ENCODE assay signal across 1 cellular context in the genomic region with DNA sequence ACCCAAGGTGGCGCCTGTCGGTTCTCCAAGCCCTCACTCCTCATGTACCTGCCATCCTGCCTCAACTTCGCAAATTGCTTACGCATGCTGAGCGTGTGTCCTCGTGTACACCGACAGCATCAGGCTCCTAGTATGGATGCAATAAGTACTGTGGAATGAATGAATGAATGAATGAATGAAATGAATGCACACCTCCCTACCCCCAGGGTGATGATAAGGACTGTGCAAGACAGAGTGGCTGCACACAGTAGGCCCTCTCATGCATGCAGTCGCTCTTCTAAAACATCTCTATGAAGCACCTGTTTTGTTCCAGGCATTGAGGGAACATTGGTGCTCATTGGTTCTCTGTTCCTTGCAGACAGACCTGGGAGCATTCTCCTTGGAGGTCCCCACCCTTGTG.
TF ChIP-seq lines count a peak whose summit lies in the region.

No MANE protein-coding gene starts in this region.

TF ChIP-seq in IMR-90, 13 proteins besides CTCF, POLR2A, EP300 and RAD21:
- no peak for TF ChIP-seq FOS (IDR thresholded peaks at IDR 0.05; ENCODE audit: low read depth, low read length)
- TF ChIP-seq RFX5 (IDR thresholded peaks at IDR 0.05; ENCODE audit: low read depth, low read length): no peak
- TF ChIP-seq MXI1 (IDR thresholded peaks at IDR 0.05; ENCODE audit: borderline replicate concordance, low read depth, low read length): no peak
- no peak for TF ChIP-seq SMC3 (IDR thresholded peaks at IDR 0.05; ENCODE audit: low read depth, low read length)
- TF ChIP-seq CEBPB (IDR thresholded peaks at IDR 0.05; ENCODE audit: low read depth, low read length): no peak
- no peak for TF ChIP-seq CHD1 (IDR thresholded peaks at IDR 0.05; ENCODE audit: low read depth, low read length)
- TF ChIP-seq RCOR1 (IDR thresholded peaks at IDR 0.05; ENCODE audit: insufficient replicate concordance, low read length): no peak
- no peak for TF ChIP-seq BHLHE40 (IDR thresholded peaks at IDR 0.05; ENCODE audit: low read depth, low read length)
- TF ChIP-seq, protein P1, sequence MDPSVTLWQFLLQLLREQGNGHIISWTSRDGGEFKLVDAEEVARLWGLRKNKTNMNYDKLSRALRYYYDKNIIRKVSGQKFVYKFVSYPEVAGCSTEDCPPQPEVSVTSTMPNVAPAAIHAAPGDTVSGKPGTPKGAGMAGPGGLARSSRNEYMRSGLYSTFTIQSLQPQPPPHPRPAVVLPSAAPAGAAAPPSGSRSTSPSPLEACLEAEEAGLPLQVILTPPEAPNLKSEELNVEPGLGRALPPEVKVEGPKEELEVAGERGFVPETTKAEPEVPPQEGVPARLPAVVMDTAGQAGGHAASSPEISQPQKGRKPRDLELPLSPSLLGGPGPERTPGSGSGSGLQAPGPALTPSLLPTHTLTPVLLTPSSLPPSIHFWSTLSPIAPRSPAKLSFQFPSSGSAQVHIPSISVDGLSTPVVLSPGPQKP (IDR thresholded peaks at IDR 0.05; ENCODE audit: borderline replicate concordance, low read depth, low read length): no peak
- TF ChIP-seq MAFK (IDR thresholded peaks at IDR 0.05; ENCODE audit: low read depth, low read length): no peak
- TF ChIP-seq MAZ (IDR thresholded peaks at IDR 0.05; ENCODE audit: borderline replicate concordance, low read depth, low read length): no peak
- TF ChIP-seq, protein P2, sequence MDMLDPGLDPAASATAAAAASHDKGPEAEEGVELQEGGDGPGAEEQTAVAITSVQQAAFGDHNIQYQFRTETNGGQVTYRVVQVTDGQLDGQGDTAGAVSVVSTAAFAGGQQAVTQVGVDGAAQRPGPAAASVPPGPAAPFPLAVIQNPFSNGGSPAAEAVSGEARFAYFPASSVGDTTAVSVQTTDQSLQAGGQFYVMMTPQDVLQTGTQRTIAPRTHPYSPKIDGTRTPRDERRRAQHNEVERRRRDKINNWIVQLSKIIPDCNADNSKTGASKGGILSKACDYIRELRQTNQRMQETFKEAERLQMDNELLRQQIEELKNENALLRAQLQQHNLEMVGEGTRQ (IDR thresholded peaks at IDR 0.05; ENCODE audit: low read depth, low read length): no peak
- no peak for TF ChIP-seq NFE2L2 (IDR thresholded peaks at IDR 0.05; ENCODE audit: low read depth, low read length)
